16 cellular contexts compared by ENCODE assay signal in the genomic region with DNA sequence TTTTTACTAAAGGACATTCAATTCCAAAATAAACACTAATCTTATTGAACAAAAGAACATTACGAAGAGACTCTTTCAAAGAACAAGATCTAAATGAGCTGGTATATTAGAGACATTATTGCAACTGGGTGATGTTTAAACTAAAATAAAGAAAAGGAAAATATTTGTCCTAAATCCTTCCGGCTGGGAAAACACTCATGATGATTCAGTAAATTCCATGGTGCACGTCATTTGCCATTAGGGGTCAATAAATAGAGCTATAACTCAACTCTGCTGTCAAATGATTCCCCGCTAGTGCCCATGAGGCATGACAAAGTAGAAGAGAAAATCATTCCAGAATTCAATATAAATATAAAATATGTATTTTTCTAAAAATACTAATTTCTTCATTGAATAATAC.
A peak's percentile ranks its signal among the peaks of the same experiment; 100 is the strongest.
DNase-seq lines count a peak whose midpoint lies in the region; TF ChIP-seq lines count a peak whose summit lies in the region.
"Had no signal": no experiment of that assay in that cellular context is flagged by ENCODE, and none has a peak within 500 bp of the region (broad histone marks: within the 10 kb centered on the region; RNA-seq: fewer than 3 reads in every experiment).

No MANE protein-coding gene starts in this region.

- H3K27me3 ChIP-seq in neural progenitor cell (no peaks in the 10 kb centered on the region), MM.1S (replicated peaks; ENCODE audit: insufficient read depth, low read length) (no peaks in the 10 kb centered on the region)

- peak; percentile 43 for DNase-seq in AG09309 (ENCODE audit: low read depth)
- DNase-seq in NCI-H1930 (lab: John Stamatoyannopoulos, UW) = peak; percentile 55 to 79
- peak; percentile 65 for DNase-seq in dermis blood vessel endothelial cell
- no peak for DNase-seq in neural progenitor cell (ENCODE audit: low spot score)
- no peak for DNase-seq in NCI-H2029 (lab: John Stamatoyannopoulos, UW)
- DNase-seq in NCI-H2081 (lab: John Stamatoyannopoulos, UW) = no peak
- no peak for DNase-seq in MM.1S
- no peak for DNase-seq in NCI-H1694 treated with DMSO at 0.1 percent for 48 hours (lab: John Stamatoyannopoulos, UW)
- DNase-seq: activated CD8-positive, alpha-beta T cell treated with anti-CD3 and anti-CD28 coated beads for 36 hours; DMS 273 treated with DMSO at 0.1 percent for 48 hours; hippocampal formation; KG1; NCI-H146; NCI-H510A; substantia nigra had no signal

- no peaks in the 10 kb centered on the region for H3K36me3 Mint-ChIP-seq in neural progenitor cell

- H3K9me3 Mint-ChIP-seq in neural progenitor cell = peaks cover under 1% of the 10 kb centered on the region

- H3K9ac ChIP-seq in neural progenitor cell (no peak overlapping the region), MM.1S (ENCODE audit: low read length) (no peak overlapping the region)

- peaks cover 2% of the 10 kb centered on the region for H3K27me3 Mint-ChIP-seq in neural progenitor cell (ENCODE audit: insufficient read depth, low read depth)
- H3K27me3 Mint-ChIP-seq: activated CD8-positive, alpha-beta T cell treated with anti-CD3 and anti-CD28 coated beads for 36 hours had no signal

- no peak overlapping the region for H3K27ac Mint-ChIP-seq in neural progenitor cell
- H3K27ac Mint-ChIP-seq: activated CD8-positive, alpha-beta T cell treated with anti-CD3 and anti-CD28 coated beads for 36 hours; activated T-helper 1 cell treated with anti-CD3 and anti-CD28 coated beads, Interleukin-12 subunit alpha, Interleukin-12 subunit beta, Interleukin-2, Interleukin-4 antibody, amounts not matched to agents 30 ng/mL and 10 ng/mL and 1 ng/mL, durations not matched to agents 14 hours and 24 hours and 36 hours had no signal

- H3K4me3 Mint-ChIP-seq in neural progenitor cell = no peak overlapping the region
- H3K4me3 Mint-ChIP-seq: activated CD8-positive, alpha-beta T cell treated with anti-CD3 and anti-CD28 coated beads for 36 hours; activated T-helper 1 cell treated with anti-CD3 and anti-CD28 coated beads, Interleukin-12 subunit alpha, Interleukin-12 subunit beta, Interleukin-2, Interleukin-4 antibody, amounts not matched to agents 30 ng/mL and 10 ng/mL and 1 ng/mL, durations not matched to agents 14 hours and 24 hours and 36 hours had no signal

- H3K36me3 ChIP-seq in neural progenitor cell (no peaks in the 10 kb centered on the region), MM.1S (replicated peaks; ENCODE audit: insufficient read depth, low read length) (no peaks in the 10 kb centered on the region)

- H3K27ac ChIP-seq in neural progenitor cell = no peak overlapping the region
- H3K27ac ChIP-seq in MM.1S (ENCODE audit: low read length) = no peak overlapping the region

- no peaks in the 10 kb centered on the region for H3K79me2 ChIP-seq in neural progenitor cell (ENCODE audit: low read depth)
- no peaks in the 10 kb centered on the region for H3K79me2 ChIP-seq in MM.1S (ENCODE audit: low read length)

- no peaks in the 10 kb centered on the region for H3K4me1 ChIP-seq in neural progenitor cell
- H3K4me1 ChIP-seq in MM.1S (ENCODE audit: low read length) = no peaks in the 10 kb centered on the region

- H3K4me3 ChIP-seq in AG09309 (ENCODE audit: control insufficient read depth, low read depth, low read length) (no peak overlapping the region), neural progenitor cell (no peak overlapping the region), MM.1S (ENCODE audit: low read length) (no peak overlapping the region)

- peak overlapping the region; percentile 5 for H2AFZ ChIP-seq in neural progenitor cell (replicated peaks)
- H2AFZ ChIP-seq in MM.1S (ENCODE audit: low read length) = no peak overlapping the region

- no peaks in the 10 kb centered on the region for H3K9me3 ChIP-seq in neural progenitor cell (ENCODE audit: low read depth)
- no peaks in the 10 kb centered on the region for H3K9me3 ChIP-seq in MM.1S (replicated peaks; ENCODE audit: insufficient read depth, low read length)

- H4K20me1 ChIP-seq in neural progenitor cell (ENCODE audit: low read depth) (no peaks in the 10 kb centered on the region), MM.1S (ENCODE audit: insufficient read depth, low read length) (no peaks in the 10 kb centered on the region)

- H3F3A ChIP-seq in neural progenitor cell (ENCODE audit: low read depth) (no peaks in the 10 kb centered on the region), MM.1S (ENCODE audit: insufficient read depth, low read length) (no peaks in the 10 kb centered on the region)

- H3K4me1 Mint-ChIP-seq in neural progenitor cell = no peaks in the 10 kb centered on the region

- no peaks in the 10 kb centered on the region for H3K9me2 ChIP-seq in MM.1S (replicated peaks; ENCODE audit: insufficient read depth, low read length)

- H3K4me2 ChIP-seq in neural progenitor cell (no peak overlapping the region), MM.1S (ENCODE audit: low read depth, low read length) (no peak overlapping the region)

- TF ChIP-seq CTCF in AG09309 (IDR thresholded peaks at IDR 0.05; ENCODE audit: control insufficient read depth, insufficient read depth, low read depth, low read length, missing control alignments) (no peak), neural progenitor cell (IDR thresholded peaks at IDR 0.05) (no peak), MM.1S (IDR thresholded peaks at IDR 0.05; ENCODE audit: low read length) (no peak)

Comparison
In these comparisons a context has a peak if more than half of its experiments do, and no peak if none do; other contexts are left out.
1. DNase-seq: peak in AG09309 (single experiment), NCI-H1930 (2 of 2) and dermis blood vessel endothelial cell (single experiment); none in neural progenitor cell (single experiment), NCI-H2029 (single experiment), NCI-H2081 (0 of 2), MM.1S (single experiment) and NCI-H1694 treated with DMSO at 0.1 percent for 48 hours (single experiment).